In genomic region chr9:33415152-33416038, GRCh38 we compare ENCODE assay signal across 8 cellular contexts. TPM values are rescaled to one million over a fixed set of nuclear protein-coding genes. Genes with fewer than 3 reads are reported as not detected.
A peak's percentile ranks its signal among the peaks of the same experiment; 100 is the strongest.
DNase-seq lines count a peak whose midpoint lies in the region; ATAC-seq and TF ChIP-seq lines count a peak whose summit lies in the region.

No MANE protein-coding gene starts in this region.

- no peaks in the 10 kb centered on the region for H3K36me3 Mint-ChIP-seq in activated T-helper 1 cell treated with anti-CD3 and anti-CD28 coated beads, Interleukin-12 subunit alpha, Interleukin-12 subunit beta, Interleukin-2, Interleukin-4 antibody, amounts not matched to agents 30 ng/mL and 10 ng/mL and 1 ng/mL, durations not matched to agents 14 hours and 24 hours and 36 hours (ENCODE audit: low read depth)

- H3K4me1 ChIP-seq in ovary (ENCODE audit: insufficient read depth) (peaks cover 2% of the 10 kb centered on the region), transverse colon (peaks cover 7 to 38% (median 21%) of the 10 kb centered on the region in 4 donors)

- H3K27ac ChIP-seq in ovary (no peak overlapping the region), transverse colon (peak overlapping the region in 3 of 4 donors; percentile 33 to 55 (median 54))

- H3K9me3 ChIP-seq in ovary (no peaks in the 10 kb centered on the region), transverse colon (no peaks in the 10 kb centered on the region)

- H3K36me3 ChIP-seq in ovary (no peaks in the 10 kb centered on the region), transverse colon (no peaks in the 10 kb centered on the region)

- no peak for TF ChIP-seq POLR2A in ovary (IDR thresholded peaks at IDR 0.05)
- TF ChIP-seq POLR2A in transverse colon (IDR thresholded peaks at IDR 0.05) = no peak

- ATAC-seq in HG03439 (IDR thresholded peaks at IDR 0.05; ENCODE audit: unreplicated experiment) = peak; percentile 47
- ATAC-seq in GM18873 (IDR thresholded peaks at IDR 0.05; ENCODE audit: low FRiP score, unreplicated experiment) = no peak

- no peaks in the 10 kb centered on the region for H3K27me3 ChIP-seq in ovary
- no peaks in the 10 kb centered on the region for H3K27me3 ChIP-seq in transverse colon

- no peaks in the 10 kb centered on the region for H3K27me3 Mint-ChIP-seq in activated T-helper 1 cell treated with anti-CD3 and anti-CD28 coated beads, Interleukin-12 subunit alpha, Interleukin-12 subunit beta, Interleukin-2, Interleukin-4 antibody, amounts not matched to agents 30 ng/mL and 10 ng/mL and 1 ng/mL, durations not matched to agents 14 hours and 24 hours and 36 hours (ENCODE audit: insufficient read depth)

- TF ChIP-seq EP300 in ovary (IDR thresholded peaks at IDR 0.05) = no peak
- no peak for TF ChIP-seq EP300 in transverse colon (IDR thresholded peaks at IDR 0.05; ENCODE audit: low read depth)

- in situ Hi-C loops in transverse colon (cut with MboI; ENCODE audit: low pct_ligation_motif_present in 1 of 4, low pct_unique_long_range_greater_than_20kb in 1 of 4, low sequenced_read_pairs in 3 of 4) = loop anchor here in 1 of 4 donors (5.0 kb wide), 1 partner anchor 47 kb away; no protein-coding TSS in a partner anchor

- intact Hi-C loops in activated T-helper 1 cell treated with anti-CD3 and anti-CD28 coated beads, Interleukin-12 subunit alpha, Interleukin-12 subunit beta, Interleukin-2, Interleukin-4 antibody, amounts not matched to agents 30 ng/mL and 10 ng/mL and 1 ng/mL, durations not matched to agents 14 hours and 24 hours and 36 hours (cut with micrococcal nuclease) = loop anchor here (2.0 kb wide), 3 partner anchors 41 to 129 kb away; partner anchors contain the start of gene NOL6
- intact Hi-C loops in ovary (cut with DNase I) (loop anchor here in 2 of 4 donors (2.0 to 5.0 kb wide), 2 partner anchors 43 kb away; no protein-coding TSS in a partner anchor), transverse colon (cut with DNase I; ENCODE audit: low total_unique reads) (loop anchor here (5.0 kb wide), 1 partner anchor 38 kb away; no protein-coding TSS in a partner anchor)

- H3K9me3 Mint-ChIP-seq in activated T-helper 1 cell treated with anti-CD3 and anti-CD28 coated beads, Interleukin-12 subunit alpha, Interleukin-12 subunit beta, Interleukin-2, Interleukin-4 antibody, amounts not matched to agents 30 ng/mL and 10 ng/mL and 1 ng/mL, durations not matched to agents 14 hours and 24 hours and 36 hours = no peaks in the 10 kb centered on the region

- WGBS in ovary, 3 donors = 33 to 42% (median 38%) methylated on average over 17 of the region's 17 CpGs
- 21 to 100% methylated on average over 1 to 17 of the region's 17 CpGs for WGBS in transverse colon (ENCODE audit: low coverage in 1 of 2), 2 donors

- peak overlapping the region; percentile 76 for H3K4me3 Mint-ChIP-seq in activated T-helper 1 cell treated with anti-CD3 and anti-CD28 coated beads, Interleukin-12 subunit alpha, Interleukin-12 subunit beta, Interleukin-2, Interleukin-4 antibody, amounts not matched to agents 30 ng/mL and 10 ng/mL and 1 ng/mL, durations not matched to agents 14 hours and 24 hours and 36 hours

- H3K27ac Mint-ChIP-seq in activated T-helper 1 cell treated with anti-CD3 and anti-CD28 coated beads, Interleukin-12 subunit alpha, Interleukin-12 subunit beta, Interleukin-2, Interleukin-4 antibody, amounts not matched to agents 30 ng/mL and 10 ng/mL and 1 ng/mL, durations not matched to agents 14 hours and 24 hours and 36 hours = peak overlapping the region; percentile 95

- H3K4me1 Mint-ChIP-seq in activated T-helper 1 cell treated with anti-CD3 and anti-CD28 coated beads, Interleukin-12 subunit alpha, Interleukin-12 subunit beta, Interleukin-2, Interleukin-4 antibody, amounts not matched to agents 30 ng/mL and 10 ng/mL and 1 ng/mL, durations not matched to agents 14 hours and 24 hours and 36 hours (ENCODE audit: low read depth) = peaks cover 52% of the 10 kb centered on the region

- H3K4me3 ChIP-seq in ovary (no peak overlapping the region), transverse colon (no peak overlapping the region)

- TF ChIP-seq CTCF in GM10266 (IDR thresholded peaks at IDR 0.05; ENCODE audit: control insufficient read depth, insufficient read depth, low read depth, missing control alignments) = peak; percentile 80
- TF ChIP-seq CTCF in ovary (IDR thresholded peaks at IDR 0.05) = peak; percentile 52 to 63 (median 63)
- TF ChIP-seq CTCF in transverse colon (IDR thresholded peaks at IDR 0.05) = peak; percentile 70 to 86 (median 77)

- DNase-seq in GM10266 (ENCODE audit: extremely low spot score) (peak; percentile 81), OCI-M1 (lab: John Stamatoyannopoulos, UW) (peak; percentile 79), fibroblast of the conjunctiva (ENCODE audit: low read depth) (peak; percentile 18), ovary (peak; percentile 64 to 82 (median 78)), transverse colon (peak; percentile 91)
- peak; percentile 91 for DNase-seq in activated T-helper 1 cell treated with anti-CD3 and anti-CD28 coated beads, Interleukin-12 subunit alpha, Interleukin-12 subunit beta, Interleukin-2, Interleukin-4 antibody, amounts not matched to agents 30 ng/mL and 10 ng/mL and 1 ng/mL, durations not matched to agents 14 hours and 24 hours and 36 hours (ENCODE audit: low spot score)

RNA-seq across cellular contexts. Expression of gene AQP7, which starts 13.0 kb away (rescaled TPM):
- not detected in 2 replicates for total RNA-seq in activated T-helper 1 cell treated with anti-CD3 and anti-CD28 coated beads, Interleukin-12 subunit alpha, Interleukin-12 subunit beta, Interleukin-2, Interleukin-4 antibody, amounts not matched to agents 30 ng/mL and 10 ng/mL and 1 ng/mL, durations not matched to agents 14 hours and 24 hours and 36 hours
- total RNA-seq in ovary = 1 to 10 TPM; 1.1 to 3.8 (median 2.2) TPM
- 1 to 10 TPM; 2.0 to 3.2 TPM for polyA plus RNA-seq in ovary
- 100 to 1,000 TPM in 1 of 4 donors, 10 to 100 TPM in 3; 11.9 to 207 (median 27.7) TPM for total RNA-seq in transverse colon

RNA-seq across cellular contexts. Expression of gene AQP3, which starts 32.0 kb away (rescaled TPM):
- total RNA-seq in activated T-helper 1 cell treated with anti-CD3 and anti-CD28 coated beads, Interleukin-12 subunit alpha, Interleukin-12 subunit beta, Interleukin-2, Interleukin-4 antibody, amounts not matched to agents 30 ng/mL and 10 ng/mL and 1 ng/mL, durations not matched to agents 14 hours and 24 hours and 36 hours = 3.4 and 6.1 TPM in 2 replicates
- total RNA-seq in ovary = 10 to 100 TPM in 3 of 7 donors, 1 to 10 TPM in 4; 7.4 to 47.2 (median 9.9) TPM
- 1 to 10 TPM; 5.6 to 6.6 TPM for polyA plus RNA-seq in ovary
- 10 to 100 TPM in 3 of 4 donors, 1 to 10 TPM in 1; 7.1 to 15.3 (median 12.4) TPM for total RNA-seq in transverse colon

RNA-seq across cellular contexts. Expression of gene NOL6, which starts 58.3 kb away (rescaled TPM):
- total RNA-seq in activated T-helper 1 cell treated with anti-CD3 and anti-CD28 coated beads, Interleukin-12 subunit alpha, Interleukin-12 subunit beta, Interleukin-2, Interleukin-4 antibody, amounts not matched to agents 30 ng/mL and 10 ng/mL and 1 ng/mL, durations not matched to agents 14 hours and 24 hours and 36 hours = 87.3 and 90.1 TPM in 2 replicates
- 10 to 100 TPM; 11.7 to 50.5 (median 27.4) TPM for total RNA-seq in ovary
- 10 to 100 TPM; 14.5 to 17.6 TPM for polyA plus RNA-seq in ovary
- total RNA-seq in transverse colon = 10 to 100 TPM in 3 of 4 donors, 1 to 10 TPM in 1; 8.9 to 29.1 (median 12.7) TPM

Comparison
In these comparisons a context has a peak if more than half of its experiments do, and no peak if none do; other contexts are left out.
1. DNase-seq: peak in every context shown above with its lines; median percentile 91 in activated T-helper 1 cell treated with anti-CD3 and anti-CD28 coated beads, Interleukin-12 subunit alpha, Interleukin-12 subunit beta, Interleukin-2, Interleukin-4 antibody, amounts not matched to agents 30 ng/mL and 10 ng/mL and 1 ng/mL, durations not matched to agents 14 hours and 24 hours and 36 hours; 91 in transverse colon; 81 in GM10266; 79 in OCI-M1; 78 in ovary; 18 in fibroblast of the conjunctiva.
2. H3K27ac ChIP-seq: peak in transverse colon (3 of 4); none in ovary (0 of 2).
3. Peak in every context shown above with its lines, with median percentiles within 50 percentile points of each other: CTCF ChIP-seq.